ENCODE assay signal across 1 cellular context in the genomic region with DNA sequence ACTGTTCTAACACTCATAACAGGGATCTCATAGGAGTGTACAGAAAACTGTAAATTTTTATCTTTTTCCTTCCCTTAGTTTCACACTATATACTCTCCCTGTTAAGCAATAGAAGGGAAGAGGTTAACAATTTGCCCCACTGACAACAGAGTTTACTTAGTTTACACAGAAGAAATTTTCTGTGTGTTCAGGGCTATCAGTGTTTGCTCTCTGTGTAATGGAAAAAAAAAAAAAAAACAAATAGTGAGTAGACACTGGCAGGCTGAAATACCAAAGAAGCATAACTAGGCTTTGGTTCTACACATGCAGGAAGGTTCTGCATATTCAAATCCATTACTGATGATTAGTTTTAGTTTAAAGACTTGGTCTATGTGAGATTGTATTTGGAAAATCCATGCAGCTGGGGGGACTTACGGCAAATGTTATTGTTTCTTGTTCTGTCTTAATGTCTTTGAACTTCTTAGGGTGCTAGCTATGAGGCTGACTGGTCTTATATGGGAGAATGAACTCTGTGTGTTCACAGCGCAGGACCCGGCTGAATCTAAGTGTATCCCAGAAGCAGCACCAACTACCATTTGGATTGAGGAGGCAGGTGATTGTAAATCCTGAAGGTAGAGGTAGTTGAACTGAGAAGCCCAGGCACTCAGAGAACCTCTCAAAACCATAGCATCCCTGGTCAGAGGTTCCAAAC.
A peak's percentile ranks its signal among the peaks of the same experiment; 100 is the strongest.
TF ChIP-seq lines count a peak whose summit lies in the region.

No MANE protein-coding gene starts in this region.

TF ChIP-seq in HepG2, 621 proteins besides CTCF, POLR2A, EP300 and RAD21 (continued from another document and continues in another):
- TF ChIP-seq, protein P1, sequence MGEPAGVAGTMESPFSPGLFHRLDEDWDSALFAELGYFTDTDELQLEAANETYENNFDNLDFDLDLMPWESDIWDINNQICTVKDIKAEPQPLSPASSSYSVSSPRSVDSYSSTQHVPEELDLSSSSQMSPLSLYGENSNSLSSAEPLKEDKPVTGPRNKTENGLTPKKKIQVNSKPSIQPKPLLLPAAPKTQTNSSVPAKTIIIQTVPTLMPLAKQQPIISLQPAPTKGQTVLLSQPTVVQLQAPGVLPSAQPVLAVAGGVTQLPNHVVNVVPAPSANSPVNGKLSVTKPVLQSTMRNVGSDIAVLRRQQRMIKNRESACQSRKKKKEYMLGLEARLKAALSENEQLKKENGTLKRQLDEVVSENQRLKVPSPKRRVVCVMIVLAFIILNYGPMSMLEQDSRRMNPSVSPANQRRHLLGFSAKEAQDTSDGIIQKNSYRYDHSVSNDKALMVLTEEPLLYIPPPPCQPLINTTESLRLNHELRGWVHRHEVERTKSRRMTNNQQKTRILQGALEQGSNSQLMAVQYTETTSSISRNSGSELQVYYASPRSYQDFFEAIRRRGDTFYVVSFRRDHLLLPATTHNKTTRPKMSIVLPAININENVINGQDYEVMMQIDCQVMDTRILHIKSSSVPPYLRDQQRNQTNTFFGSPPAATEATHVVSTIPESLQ (CRISPR knock-in tag; conservative IDR thresholded peaks at IDR 0.05), result no peak
- TF ChIP-seq HIVEP1 (CRISPR knock-in tag; IDR thresholded peaks at IDR 0.05) (no peak), KLF9 (CRISPR knock-in tag; IDR thresholded peaks at IDR 0.05; ENCODE audit: low read depth) (no peak), KLF12 (CRISPR knock-in tag; IDR thresholded peaks at IDR 0.05; ENCODE audit: borderline replicate concordance) (no peak), RCOR2 (CRISPR knock-in tag; IDR thresholded peaks at IDR 0.05) (0 out of 2 replicates have a peak, but pooled peaks have one; percentile 36), CCAR2 (optimal IDR thresholded peaks at IDR 0.05; ENCODE audit: low read depth, low read length) (no peak), FOXA3 (CRISPR knock-in tag; IDR thresholded peaks at IDR 0.05) (peak; percentile 95), ZNF510 (CRISPR knock-in tag; IDR thresholded peaks at IDR 0.05; ENCODE audit: low read depth) (no peak), HOXD1 (CRISPR knock-in tag; IDR thresholded peaks at IDR 0.05) (peak; percentile 42; the same call in 1 of the 2 replicates), SAP130 (CRISPR knock-in tag; IDR thresholded peaks at IDR 0.05; ENCODE audit: low read depth) (peak; percentile 63), MAF1 (CRISPR knock-in tag; IDR thresholded peaks at IDR 0.05; ENCODE audit: borderline replicate concordance) (no peak), ZNF207 (IDR thresholded peaks at IDR 0.05; ENCODE audit: borderline replicate concordance) (no peak), FOXA1 (IDR thresholded peaks at IDR 0.05) (peak; percentile 95), FOXA1 (CRISPR knock-in tag; IDR thresholded peaks at IDR 0.05) (peak; percentile 86), EED (CRISPR knock-in tag; IDR thresholded peaks at IDR 0.05) (no peak), YY1 (IDR thresholded peaks at IDR 0.05; ENCODE audit: insufficient read depth, insufficient replicate concordance, low read depth, low read length) (no peak), RFXANK (CRISPR knock-in tag; IDR thresholded peaks at IDR 0.05) (no peak), SNAI1 (CRISPR knock-in tag; IDR thresholded peaks at IDR 0.05; ENCODE audit: borderline replicate concordance) (no peak), SYNCRIP (IDR thresholded peaks at IDR 0.05; ENCODE audit: insufficient read depth, low read depth, low read length) (no peak), TP53 (CRISPR knock-in tag; conservative IDR thresholded peaks at IDR 0.05) (0 out of 2 replicates have a peak, but pooled peaks have one; percentile 38), CCDC6 (CRISPR knock-in tag; IDR thresholded peaks at IDR 0.05) (no peak), ZIK1 (CRISPR knock-in tag; IDR thresholded peaks at IDR 0.05; ENCODE audit: borderline replicate concordance, low read depth) (no peak), IKZF4 (CRISPR knock-in tag; IDR thresholded peaks at IDR 0.05; ENCODE audit: borderline replicate concordance, low read depth, not compliant biosample characterization) (no peak), ZKSCAN1 (IDR thresholded peaks at IDR 0.05; ENCODE audit: low read length) (no peak), ELF3 (CRISPR knock-in tag; IDR thresholded peaks at IDR 0.05) (peak; percentile 61; the same call in 1 of the 2 replicates), HHEX (CRISPR knock-in tag; IDR thresholded peaks at IDR 0.05) (peak; percentile 78), ZNF703 (CRISPR knock-in tag; IDR thresholded peaks at IDR 0.05; ENCODE audit: borderline replicate concordance) (no peak), ZBTB7B (CRISPR knock-in tag; IDR thresholded peaks at IDR 0.05) (no peak), SMAD3 (CRISPR knock-in tag; IDR thresholded peaks at IDR 0.05) (peak; percentile 44; the same call in 1 of the 2 replicates), AHR (CRISPR knock-in tag; IDR thresholded peaks at IDR 0.05) (no peak), SP4 (CRISPR knock-in tag; IDR thresholded peaks at IDR 0.05) (no peak), ZFAT (CRISPR knock-in tag; conservative IDR thresholded peaks at IDR 0.05) (no peak), CBFB (CRISPR knock-in tag; IDR thresholded peaks at IDR 0.05) (no peak), TARDBP (CRISPR knock-in tag; IDR thresholded peaks at IDR 0.05) (peak; percentile 86), RBM22 (optimal IDR thresholded peaks at IDR 0.05; ENCODE audit: low read length) (no peak), GTF3A (CRISPR knock-in tag; conservative IDR thresholded peaks at IDR 0.05) (no peak), ZNF773 (CRISPR knock-in tag; IDR thresholded peaks at IDR 0.05; ENCODE audit: borderline replicate concordance) (no peak), ZNF563 (CRISPR knock-in tag; IDR thresholded peaks at IDR 0.05) (no peak), KDM6A (CRISPR knock-in tag; IDR thresholded peaks at IDR 0.05; ENCODE audit: low read depth) (peak; percentile 64; the same call in 1 of the 2 replicates), SMC3 (IDR thresholded peaks at IDR 0.05; ENCODE audit: low read length) (peak; percentile 46), GLI4 (CRISPR knock-in tag; IDR thresholded peaks at IDR 0.05; ENCODE audit: borderline replicate concordance) (no peak), KAT2B (IDR thresholded peaks at IDR 0.05; ENCODE audit: borderline replicate concordance, low read depth, low read length) (no peak)
- TF ChIP-seq, protein P2, sequence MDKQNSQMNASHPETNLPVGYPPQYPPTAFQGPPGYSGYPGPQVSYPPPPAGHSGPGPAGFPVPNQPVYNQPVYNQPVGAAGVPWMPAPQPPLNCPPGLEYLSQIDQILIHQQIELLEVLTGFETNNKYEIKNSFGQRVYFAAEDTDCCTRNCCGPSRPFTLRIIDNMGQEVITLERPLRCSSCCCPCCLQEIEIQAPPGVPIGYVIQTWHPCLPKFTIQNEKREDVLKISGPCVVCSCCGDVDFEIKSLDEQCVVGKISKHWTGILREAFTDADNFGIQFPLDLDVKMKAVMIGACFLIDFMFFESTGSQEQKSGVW (CRISPR knock-in tag; IDR thresholded peaks at IDR 0.05; ENCODE audit: borderline replicate concordance), result 0 out of 2 replicates have a peak, but pooled peaks have one; percentile 23
- TF ChIP-seq, protein P3, sequence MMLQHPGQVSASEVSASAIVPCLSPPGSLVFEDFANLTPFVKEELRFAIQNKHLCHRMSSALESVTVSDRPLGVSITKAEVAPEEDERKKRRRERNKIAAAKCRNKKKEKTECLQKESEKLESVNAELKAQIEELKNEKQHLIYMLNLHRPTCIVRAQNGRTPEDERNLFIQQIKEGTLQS (CRISPR knock-in tag; IDR thresholded peaks at IDR 0.05), result no peak
- TF ChIP-seq, protein P4, sequence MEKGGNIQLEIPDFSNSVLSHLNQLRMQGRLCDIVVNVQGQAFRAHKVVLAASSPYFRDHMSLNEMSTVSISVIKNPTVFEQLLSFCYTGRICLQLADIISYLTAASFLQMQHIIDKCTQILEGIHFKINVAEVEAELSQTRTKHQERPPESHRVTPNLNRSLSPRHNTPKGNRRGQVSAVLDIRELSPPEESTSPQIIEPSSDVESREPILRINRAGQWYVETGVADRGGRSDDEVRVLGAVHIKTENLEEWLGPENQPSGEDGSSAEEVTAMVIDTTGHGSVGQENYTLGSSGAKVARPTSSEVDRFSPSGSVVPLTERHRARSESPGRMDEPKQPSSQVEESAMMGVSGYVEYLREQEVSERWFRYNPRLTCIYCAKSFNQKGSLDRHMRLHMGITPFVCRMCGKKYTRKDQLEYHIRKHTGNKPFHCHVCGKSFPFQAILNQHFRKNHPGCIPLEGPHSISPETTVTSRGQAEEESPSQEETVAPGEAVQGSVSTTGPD (CRISPR knock-in tag; IDR thresholded peaks at IDR 0.05), result no peak
- TF ChIP-seq, protein P5, sequence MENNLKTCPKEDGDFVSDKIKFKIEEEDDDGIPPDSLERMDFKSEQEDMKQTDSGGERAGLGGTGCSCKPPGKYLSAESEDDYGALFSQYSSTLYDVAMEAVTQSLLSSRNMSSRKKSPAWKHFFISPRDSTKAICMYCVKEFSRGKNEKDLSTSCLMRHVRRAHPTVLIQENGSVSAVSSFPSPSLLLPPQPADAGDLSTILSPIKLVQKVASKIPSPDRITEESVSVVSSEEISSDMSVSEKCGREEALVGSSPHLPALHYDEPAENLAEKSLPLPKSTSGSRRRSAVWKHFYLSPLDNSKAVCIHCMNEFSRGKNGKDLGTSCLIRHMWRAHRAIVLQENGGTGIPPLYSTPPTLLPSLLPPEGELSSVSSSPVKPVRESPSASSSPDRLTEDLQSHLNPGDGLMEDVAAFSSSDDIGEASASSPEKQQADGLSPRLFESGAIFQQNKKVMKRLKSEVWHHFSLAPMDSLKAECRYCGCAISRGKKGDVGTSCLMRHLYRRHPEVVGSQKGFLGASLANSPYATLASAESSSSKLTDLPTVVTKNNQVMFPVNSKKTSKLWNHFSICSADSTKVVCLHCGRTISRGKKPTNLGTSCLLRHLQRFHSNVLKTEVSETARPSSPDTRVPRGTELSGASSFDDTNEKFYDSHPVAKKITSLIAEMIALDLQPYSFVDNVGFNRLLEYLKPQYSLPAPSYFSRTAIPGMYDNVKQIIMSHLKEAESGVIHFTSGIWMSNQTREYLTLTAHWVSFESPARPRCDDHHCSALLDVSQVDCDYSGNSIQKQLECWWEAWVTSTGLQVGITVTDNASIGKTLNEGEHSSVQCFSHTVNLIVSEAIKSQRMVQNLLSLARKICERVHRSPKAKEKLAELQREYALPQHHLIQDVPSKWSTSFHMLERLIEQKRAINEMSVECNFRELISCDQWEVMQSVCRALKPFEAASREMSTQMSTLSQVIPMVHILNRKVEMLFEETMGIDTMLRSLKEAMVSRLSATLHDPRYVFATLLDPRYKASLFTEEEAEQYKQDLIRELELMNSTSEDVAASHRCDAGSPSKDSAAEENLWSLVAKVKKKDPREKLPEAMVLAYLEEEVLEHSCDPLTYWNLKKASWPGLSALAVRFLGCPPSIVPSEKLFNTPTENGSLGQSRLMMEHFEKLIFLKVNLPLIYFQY (CRISPR knock-in tag; IDR thresholded peaks at IDR 0.05; ENCODE audit: borderline replicate concordance), result no peak
- TF ChIP-seq, protein P6, sequence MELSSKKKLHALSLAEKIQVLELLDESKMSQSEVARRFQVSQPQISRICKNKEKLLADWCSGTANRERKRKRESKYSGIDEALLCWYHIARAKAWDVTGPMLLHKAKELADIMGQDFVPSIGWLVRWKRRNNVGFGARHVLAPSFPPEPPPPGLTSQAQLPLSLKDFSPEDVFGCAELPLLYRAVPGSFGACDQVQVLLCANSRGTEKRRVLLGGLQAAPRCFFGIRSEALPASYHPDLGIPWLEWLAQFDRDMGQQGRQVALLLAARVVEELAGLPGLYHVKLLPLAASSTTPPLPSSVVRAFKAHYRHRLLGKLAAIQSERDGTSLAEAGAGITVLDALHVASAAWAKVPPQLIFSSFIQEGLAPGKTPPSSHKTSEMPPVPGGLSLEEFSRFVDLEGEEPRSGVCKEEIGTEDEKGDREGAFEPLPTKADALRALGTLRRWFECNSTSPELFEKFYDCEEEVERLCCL (CRISPR knock-in tag; IDR thresholded peaks at IDR 0.05; ENCODE audit: borderline replicate concordance), result no peak
- TF ChIP-seq, protein P7, sequence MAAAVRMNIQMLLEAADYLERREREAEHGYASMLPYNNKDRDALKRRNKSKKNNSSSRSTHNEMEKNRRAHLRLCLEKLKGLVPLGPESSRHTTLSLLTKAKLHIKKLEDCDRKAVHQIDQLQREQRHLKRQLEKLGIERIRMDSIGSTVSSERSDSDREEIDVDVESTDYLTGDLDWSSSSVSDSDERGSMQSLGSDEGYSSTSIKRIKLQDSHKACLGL (CRISPR knock-in tag; IDR thresholded peaks at IDR 0.05), result no peak
- TF ChIP-seq, protein P8, sequence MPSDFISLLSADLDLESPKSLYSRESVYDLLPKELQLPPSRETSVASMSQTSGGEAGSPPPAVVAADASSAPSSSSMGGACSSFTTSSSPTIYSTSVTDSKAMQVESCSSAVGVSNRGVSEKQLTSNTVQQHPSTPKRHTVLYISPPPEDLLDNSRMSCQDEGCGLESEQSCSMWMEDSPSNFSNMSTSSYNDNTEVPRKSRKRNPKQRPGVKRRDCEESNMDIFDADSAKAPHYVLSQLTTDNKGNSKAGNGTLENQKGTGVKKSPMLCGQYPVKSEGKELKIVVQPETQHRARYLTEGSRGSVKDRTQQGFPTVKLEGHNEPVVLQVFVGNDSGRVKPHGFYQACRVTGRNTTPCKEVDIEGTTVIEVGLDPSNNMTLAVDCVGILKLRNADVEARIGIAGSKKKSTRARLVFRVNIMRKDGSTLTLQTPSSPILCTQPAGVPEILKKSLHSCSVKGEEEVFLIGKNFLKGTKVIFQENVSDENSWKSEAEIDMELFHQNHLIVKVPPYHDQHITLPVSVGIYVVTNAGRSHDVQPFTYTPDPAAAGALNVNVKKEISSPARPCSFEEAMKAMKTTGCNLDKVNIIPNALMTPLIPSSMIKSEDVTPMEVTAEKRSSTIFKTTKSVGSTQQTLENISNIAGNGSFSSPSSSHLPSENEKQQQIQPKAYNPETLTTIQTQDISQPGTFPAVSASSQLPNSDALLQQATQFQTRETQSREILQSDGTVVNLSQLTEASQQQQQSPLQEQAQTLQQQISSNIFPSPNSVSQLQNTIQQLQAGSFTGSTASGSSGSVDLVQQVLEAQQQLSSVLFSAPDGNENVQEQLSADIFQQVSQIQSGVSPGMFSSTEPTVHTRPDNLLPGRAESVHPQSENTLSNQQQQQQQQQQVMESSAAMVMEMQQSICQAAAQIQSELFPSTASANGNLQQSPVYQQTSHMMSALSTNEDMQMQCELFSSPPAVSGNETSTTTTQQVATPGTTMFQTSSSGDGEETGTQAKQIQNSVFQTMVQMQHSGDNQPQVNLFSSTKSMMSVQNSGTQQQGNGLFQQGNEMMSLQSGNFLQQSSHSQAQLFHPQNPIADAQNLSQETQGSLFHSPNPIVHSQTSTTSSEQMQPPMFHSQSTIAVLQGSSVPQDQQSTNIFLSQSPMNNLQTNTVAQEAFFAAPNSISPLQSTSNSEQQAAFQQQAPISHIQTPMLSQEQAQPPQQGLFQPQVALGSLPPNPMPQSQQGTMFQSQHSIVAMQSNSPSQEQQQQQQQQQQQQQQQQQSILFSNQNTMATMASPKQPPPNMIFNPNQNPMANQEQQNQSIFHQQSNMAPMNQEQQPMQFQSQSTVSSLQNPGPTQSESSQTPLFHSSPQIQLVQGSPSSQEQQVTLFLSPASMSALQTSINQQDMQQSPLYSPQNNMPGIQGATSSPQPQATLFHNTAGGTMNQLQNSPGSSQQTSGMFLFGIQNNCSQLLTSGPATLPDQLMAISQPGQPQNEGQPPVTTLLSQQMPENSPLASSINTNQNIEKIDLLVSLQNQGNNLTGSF (CRISPR knock-in tag; IDR thresholded peaks at IDR 0.05), result no peak
